In genomic region chr20:45853484-45853883, GRCh38 we compare ENCODE assay signal across 26 cellular contexts. TPM values are rescaled to one million over a fixed set of nuclear protein-coding genes. Genes with fewer than 3 reads are reported as not detected.
A peak's percentile ranks its signal among the peaks of the same experiment; 100 is the strongest.
DNase-seq lines count a peak whose midpoint lies in the region; ATAC-seq and TF ChIP-seq lines count a peak whose summit lies in the region.
"Had no signal": no experiment of that assay in that cellular context is flagged by ENCODE, and none has a peak within 500 bp of the region (broad histone marks: within the 10 kb centered on the region; RNA-seq: fewer than 3 reads in every experiment).

No MANE protein-coding gene starts in this region.

- ATAC-seq in GM23338, result peak; percentile 7
- ATAC-seq in psoas muscle, result no peak
- ATAC-seq in GM18520 (IDR thresholded peaks at IDR 0.05; ENCODE audit: unreplicated experiment), result no peak
- ATAC-seq: GM12878, HepG2, K562, Panc1 had no signal

- H3K4me3 ChIP-seq in GM23338, result 0 out of 2 replicates have a peak overlapping the region, but pooled peaks have one; percentile 4
- no peak overlapping the region for H3K4me3 ChIP-seq in Loucy (ENCODE audit: low read length, poor library complexity, severe bottlenecking)
- H3K4me3 ChIP-seq in iPS-15b (ENCODE audit: low read depth, low read length), result peak overlapping the region; percentile 16
- no peak overlapping the region for H3K4me3 ChIP-seq in psoas muscle
- H3K4me3 ChIP-seq: GM12878, GM23248, K562, SJCRH30 had no signal

- H3K9ac ChIP-seq in Loucy (ENCODE audit: low read depth, low read length, poor library complexity, severe bottlenecking) (no peak overlapping the region), iPS-15b (ENCODE audit: low read depth, low read length) (no peak overlapping the region)
- H3K9ac ChIP-seq: GM23248 had no signal

- peak overlapping the region; percentile 75 for H3K27ac ChIP-seq in GM23338 (ENCODE audit: low read depth)
- H3K27ac ChIP-seq in psoas muscle, result peak overlapping the region; percentile 1
- H3K27ac ChIP-seq: GM23248, SJCRH30 had no signal

- H3F3A ChIP-seq in GM23338 (replicated peaks; ENCODE audit: low read depth) (no peaks in the 10 kb centered on the region), Loucy (ENCODE audit: low read depth) (no peaks in the 10 kb centered on the region)

- no peaks in the 10 kb centered on the region for H3K9me3 ChIP-seq in Loucy (ENCODE audit: insufficient read depth, low read depth, low read length)
- H3K9me3 ChIP-seq in iPS-15b (ENCODE audit: control insufficient read depth, insufficient read depth, low read length), result no peaks in the 10 kb centered on the region
- H3K9me3 ChIP-seq in psoas muscle, result no peaks in the 10 kb centered on the region
- H3K9me3 ChIP-seq: Caco-2, SJCRH30 had no signal

- peaks cover 4% of the 10 kb centered on the region; the same call in 1 of the 2 replicates for H3K36me3 ChIP-seq in GM23338 (ENCODE audit: insufficient read depth)
- H3K36me3 ChIP-seq in Loucy (ENCODE audit: insufficient read depth, low read length), result no peaks in the 10 kb centered on the region
- H3K36me3 ChIP-seq in iPS-15b (ENCODE audit: control insufficient read depth, insufficient read depth, low read length), result no peaks in the 10 kb centered on the region
- peaks cover 0 to 50% of the 10 kb centered on the region in 2 donors for H3K36me3 ChIP-seq in psoas muscle (ENCODE audit: insufficient read depth in 1 of 2, low read depth in 1 of 2)
- H3K36me3 ChIP-seq: SJCRH30 had no signal

- H3K4me1 ChIP-seq in GM23338 (ENCODE audit: insufficient read depth), result peaks cover 39% of the 10 kb centered on the region
- peaks cover 21% of the 10 kb centered on the region for H3K4me1 ChIP-seq in Loucy (ENCODE audit: insufficient read depth, low read length, poor library complexity, severe bottlenecking)
- peaks cover 20% of the 10 kb centered on the region for H3K4me1 ChIP-seq in iPS-15b (ENCODE audit: control insufficient read depth, insufficient read depth, low read length)
- peaks cover 24% of the 10 kb centered on the region for H3K4me1 ChIP-seq in psoas muscle
- H3K4me1 ChIP-seq: SJCRH30 had no signal

- H3K36me3 Mint-ChIP-seq in GM23338 (ENCODE audit: low read depth), result peaks cover 32% of the 10 kb centered on the region

- peak overlapping the region; percentile 58 for H3K4me3 Mint-ChIP-seq in GM23338
- H3K4me3 Mint-ChIP-seq: CD4-positive, alpha-beta memory T cell had no signal

- 70 to 80% (median 80%) methylated on average over 2 of the region's 2 CpGs for WGBS in psoas muscle, 3 donors

- TF ChIP-seq CTCF in GM23338 (conservative IDR thresholded peaks at IDR 0.05; ENCODE audit: low read depth in 2 of 2) (no peak), Loucy (conservative IDR thresholded peaks at IDR 0.05; ENCODE audit: low read length) (no peak), psoas muscle (IDR thresholded peaks at IDR 0.05) (no peak)

- intact Hi-C loops in psoas muscle (cut with DNase I), result no loop called here

- H2AFZ ChIP-seq in GM23338 (no peak overlapping the region), Loucy (ENCODE audit: low read length) (no peak overlapping the region)
- H2AFZ ChIP-seq: GM23248 had no signal

- H3K9me2 ChIP-seq in GM23338 (ENCODE audit: insufficient read depth) (no peaks in the 10 kb centered on the region), Loucy (replicated peaks; ENCODE audit: low read depth, low read length) (no peaks in the 10 kb centered on the region)

- H3K4me1 Mint-ChIP-seq in GM23338, result peaks cover 48% of the 10 kb centered on the region

- H4K20me1 ChIP-seq in GM23338 (replicated peaks; ENCODE audit: insufficient read depth) (no peaks in the 10 kb centered on the region), Loucy (ENCODE audit: insufficient read depth, low read length, poor library complexity, severe bottlenecking) (no peaks in the 10 kb centered on the region)

- H3K4me2 ChIP-seq in GM23338, result peak overlapping the region; percentile 17
- H3K4me2 ChIP-seq in Loucy (ENCODE audit: low read depth, low read length, poor library complexity, severe bottlenecking), result peak overlapping the region; percentile 28

- H3K27me3 ChIP-seq in GM23338 (ENCODE audit: insufficient read depth) (no peaks in the 10 kb centered on the region), Loucy (ENCODE audit: insufficient read depth, low read length, poor library complexity, severe bottlenecking) (no peaks in the 10 kb centered on the region), iPS-15b (ENCODE audit: control insufficient read depth, insufficient read depth, low read length) (no peaks in the 10 kb centered on the region), psoas muscle (ENCODE audit: insufficient read depth in 3 of 3, low read length in 2 of 3) (no peaks in the 10 kb centered on the region)
- H3K27me3 ChIP-seq: SJCRH30 had no signal

- peak overlapping the region; percentile 94 for H3K27ac Mint-ChIP-seq in GM23338
- H3K27ac Mint-ChIP-seq: CD4-positive, alpha-beta memory T cell had no signal

- no peaks in the 10 kb centered on the region for H3K9me3 Mint-ChIP-seq in GM23338
- H3K9me3 Mint-ChIP-seq: CD4-positive, alpha-beta memory T cell had no signal

- peaks cover 14% of the 10 kb centered on the region for H3K27me3 Mint-ChIP-seq in GM23338 (ENCODE audit: insufficient read depth, low read depth, poor library complexity)
- H3K27me3 Mint-ChIP-seq: CD4-positive, alpha-beta memory T cell had no signal

- H3K79me2 ChIP-seq in GM23338 (replicated peaks; ENCODE audit: insufficient read depth) (peaks cover 37% of the 10 kb centered on the region), Loucy (ENCODE audit: insufficient read depth, low read length) (peaks cover 30% of the 10 kb centered on the region)

- DNase-seq in GM23338 (ENCODE audit: low spot score), result peak; percentile 87
- no peak for DNase-seq in psoas muscle
- no peak for DNase-seq in RKO (ENCODE audit: low spot score)
- no peak for DNase-seq in GM19240 (ENCODE audit: insufficient read length, low spot score)
- DNase-seq: Caco-2; CD4-positive, alpha-beta memory T cell; DMS 273 treated with DMSO at 0.1 percent for 48 hours; DMS79 treated with DMSO at 0.1 percent for 48 hours; GM23248; MV-4-11; NCI-H1694; NCI-H2081; NCI-H2171; NCI-H345; NCI-H524; NCI-H774; NK-92 treated with Interleukin-12 subunit alpha and Interleukin-12 subunit beta, amount 100 ng/mL, for 24 hours; SJCRH30 had no signal

TF ChIP-seq in GM23338, 12 proteins besides CTCF, POLR2A, EP300 and RAD21 (continues in another document):
- no peak for TF ChIP-seq ETS1 (IDR thresholded peaks at IDR 0.05)
- no peak for TF ChIP-seq STAT1 (IDR thresholded peaks at IDR 0.05; ENCODE audit: unreplicated experiment)
- TF ChIP-seq POLR2AphosphoS5 (IDR thresholded peaks at IDR 0.05; ENCODE audit: low read depth), result peak; percentile 26; the same call in 1 of the 2 replicates
- no peak for TF ChIP-seq EZH2phosphoT487 (IDR thresholded peaks at IDR 0.05; ENCODE audit: unreplicated experiment)
- no peak for TF ChIP-seq EZH2 (IDR thresholded peaks at IDR 0.05; ENCODE audit: low read depth, unreplicated experiment)

RNA-seq across cellular contexts. Expression of gene ACOT8, which starts 3.7 kb away (rescaled TPM):
- total RNA-seq in GM23338 (2014; rRNA removed; shearing (Covaris generic)), result 55.6 and 75.2 TPM in 2 replicates
- polyA plus RNA-seq in GM23338 (2016; fragmentation: Nextera tagmentation; extraction: Ambion mirVana) (42.0 and 43.1 TPM in 2 replicates), psoas muscle (10 to 100 TPM; 20.2 to 32.9 (median 29.3) TPM)
- total RNA-seq in psoas muscle, result 10 to 100 TPM; 20.3 to 29.6 (median 24.9) TPM

RNA-seq across cellular contexts. Expression of gene ZSWIM3, which starts 3.9 kb away (rescaled TPM):
- 7.5 and 8.2 TPM in 2 replicates for total RNA-seq in GM23338 (2014; rRNA removed; shearing (Covaris generic))
- 2.0 and 3.0 TPM in 2 replicates for polyA plus RNA-seq in GM23338 (2016; fragmentation: Nextera tagmentation; extraction: Ambion mirVana)
- 1 to 10 TPM; 1.4 to 2.7 (median 1.5) TPM for total RNA-seq in psoas muscle
- 1 to 10 TPM; 1.1 to 2.0 (median 1.5) TPM for polyA plus RNA-seq in psoas muscle

RNA-seq across cellular contexts. Expression of gene SNX21, which starts 19.9 kb away (rescaled TPM):
- total RNA-seq in GM23338 (2014; rRNA removed; shearing (Covaris generic)), result 26.7 and 31.5 TPM in 2 replicates
- 13.3 and 15.5 TPM in 2 replicates for polyA plus RNA-seq in GM23338 (2016; fragmentation: Nextera tagmentation; extraction: Ambion mirVana)
- 10 to 100 TPM; 22.3 to 44.9 (median 31.6) TPM for total RNA-seq in psoas muscle
- 10 to 100 TPM in 2 of 3 donors, 1 to 10 TPM in 1; 8.7 to 63.9 (median 21.2) TPM for polyA plus RNA-seq in psoas muscle

RNA-seq across cellular contexts. Expression of gene TNNC2, which starts 26.4 kb away (rescaled TPM):
- 0.59 TPM in 1 of 2 replicates, not detected in the other for total RNA-seq in GM23338 (2014; rRNA removed; shearing (Covaris generic))
- polyA plus RNA-seq in GM23338 (2016; fragmentation: Nextera tagmentation; extraction: Ambion mirVana) (32.5 and 33.3 TPM in 2 replicates), psoas muscle (over 10,000 TPM in 1 of 3 donors, 1,000 to 10,000 TPM in 2; 2,508 to 10,677 (median 9,192) TPM)
- 1,000 to 10,000 TPM; 1,390 to 3,666 (median 2,654) TPM for total RNA-seq in psoas muscle
- total RNA-seq: A673; Caco-2; CD4-positive, alpha-beta memory T cell; GM12878; GM23248; K562 had no signal
- polyA plus RNA-seq: K562 had no signal

RNA-seq across cellular contexts. Expression of gene ZSWIM1, which starts 27.5 kb away (rescaled TPM):
- total RNA-seq in GM23338 (2014; rRNA removed; shearing (Covaris generic)), result 16.2 and 17.6 TPM in 2 replicates
- polyA plus RNA-seq in GM23338 (2016; fragmentation: Nextera tagmentation; extraction: Ambion mirVana), result 11.5 and 12.7 TPM in 2 replicates
- total RNA-seq in psoas muscle, result 1 to 10 TPM; 6.1 to 10.0 (median 7.7) TPM
- polyA plus RNA-seq in psoas muscle, result 1 to 10 TPM; 3.5 to 5.3 (median 4.9) TPM

Comparison
In these comparisons a context has a peak if more than half of its experiments do, and no peak if none do; other contexts are left out.
1. H3K4me3 ChIP-seq: peak in GM23338 (single experiment) and iPS-15b (single experiment); none in Loucy (single experiment) and psoas muscle (single experiment).